In the genomic region with DNA sequence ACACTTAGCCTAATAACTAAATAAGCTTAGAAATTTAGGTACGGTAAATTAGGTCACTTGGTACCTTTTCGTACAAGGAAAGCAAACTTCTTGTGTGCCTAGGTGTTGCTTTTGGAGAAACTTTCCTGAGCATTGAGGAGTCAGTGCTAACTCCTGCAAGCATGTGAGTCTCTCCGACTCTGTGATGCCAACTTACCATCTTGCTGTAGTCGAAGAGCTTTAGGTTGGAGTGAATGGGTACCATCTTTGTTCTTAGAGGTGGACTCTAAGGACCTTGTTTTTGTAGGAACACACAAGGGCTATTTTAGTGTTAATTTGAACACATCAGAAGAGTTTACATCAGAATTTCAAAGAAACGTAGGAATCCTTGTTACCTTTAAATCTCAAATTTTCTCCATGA, we compare ENCODE assay signal across 10 cellular contexts.
DNase-seq lines count a peak whose midpoint lies in the region; ATAC-seq and TF ChIP-seq lines count a peak whose summit lies in the region.
"Had no signal": no experiment of that assay in that cellular context is flagged by ENCODE, and none has a peak within 500 bp of the region (broad histone marks: within the 10 kb centered on the region; RNA-seq: fewer than 3 reads in every experiment).

No MANE protein-coding gene starts in this region.

- no peak overlapping the region for H3K4me2 ChIP-seq in PC-9

- no peaks in the 10 kb centered on the region for H3K9me2 ChIP-seq in PC-9 (ENCODE audit: insufficient read depth)

- DNase-seq in LNCaP clone FGC (ENCODE audit: low read depth) (no peak), astrocyte of the hippocampus (ENCODE audit: low read depth, low spot score) (peak; percentile 22), PC-9 (no peak), DMS79 treated with DMSO at 0.1 percent for 48 hours (lab: John Stamatoyannopoulos, UW) (no peak), NCI-H69 (lab: John Stamatoyannopoulos, UW) (no peak)
- DNase-seq: activated T-cell treated with anti-CD3 and anti-CD28 coated beads, Interleukin-2, amount 50 U/mL, for 24 hours; cerebellar nuclear complex had no signal

- H3K9me3 ChIP-seq in subcutaneous abdominal adipose tissue (ENCODE audit: control insufficient read depth in 5 of 5, low read length in 5 of 5) (no peaks in the 10 kb centered on the region), PC-9 (ENCODE audit: insufficient read depth, low read depth) (no peaks in the 10 kb centered on the region)

- TF ChIP-seq CTCF in LNCaP clone FGC (IDR thresholded peaks at IDR 0.05; ENCODE audit: control insufficient read depth, extremely low read depth, insufficient read depth) (no peak), PC-9 (conservative IDR thresholded peaks at IDR 0.05) (no peak)

- no peaks in the 10 kb centered on the region for H4K20me1 ChIP-seq in PC-9 (ENCODE audit: insufficient read depth)

- H2AFZ ChIP-seq in PC-9: no peak overlapping the region

- no peaks in the 10 kb centered on the region for H3K27me3 ChIP-seq in layer of hippocampus (ENCODE audit: control insufficient read depth, insufficient read depth, low read length)
- H3K27me3 ChIP-seq in subcutaneous abdominal adipose tissue (ENCODE audit: control insufficient read depth in 5 of 5, insufficient read depth in 4 of 5, low read length in 5 of 5): no peaks in the 10 kb centered on the region
- H3K27me3 ChIP-seq in PC-9 (ENCODE audit: insufficient read depth, low read depth): no peaks in the 10 kb centered on the region

- peak overlapping the region in 2 of 5 donors; percentile 38 to 86 for H3K9ac ChIP-seq in subcutaneous abdominal adipose tissue (ENCODE audit: low read length in 5 of 5)

- peak overlapping the region; percentile 69 for H3K27ac ChIP-seq in layer of hippocampus (ENCODE audit: low read depth, low read length)
- peak overlapping the region; percentile 79 for H3K27ac ChIP-seq in subcutaneous abdominal adipose tissue (ENCODE audit: low read depth, low read length)
- H3K27ac ChIP-seq in PC-9: no peak overlapping the region

- ATAC-seq in GM21367 (IDR thresholded peaks at IDR 0.05; ENCODE audit: unreplicated experiment): no peak

- intact Hi-C loops in PC-9 (cut with micrococcal nuclease; ENCODE audit: unreplicated experiment): no loop called here

- BruUV-seq in PC-9 (replicated peaks; lab: Mats Ljungman, UMichigan): no TSS peak

- H3K36me3 ChIP-seq in subcutaneous abdominal adipose tissue (ENCODE audit: control insufficient read depth in 5 of 5, insufficient read depth in 5 of 5, low read length in 5 of 5): no peaks in the 10 kb centered on the region
- no peaks in the 10 kb centered on the region for H3K36me3 ChIP-seq in PC-9 (ENCODE audit: low read depth)

- no peaks in the 10 kb centered on the region for H3K79me2 ChIP-seq in PC-9 (ENCODE audit: low read depth)

- CTCF ChIA-PET in PC-9 (lab: Charles Lee): interaction anchor here (0.6 kb wide), 1 partner anchor 145 kb away, joined by 12 read pairs; no protein-coding TSS in a partner anchor

- H3K4me3 ChIP-seq in LNCaP clone FGC (ENCODE audit: low read depth, low read length) (peak overlapping the region; percentile 48), subcutaneous abdominal adipose tissue (ENCODE audit: low read depth in 1 of 5, low read length in 5 of 5) (peak overlapping the region in 4 of 5 donors; percentile 17 to 80 (median 72)), PC-9 (no peak overlapping the region)

- no peaks in the 10 kb centered on the region for H3F3A ChIP-seq in PC-9 (ENCODE audit: insufficient read depth, low read depth)

- H3K4me1 ChIP-seq in subcutaneous abdominal adipose tissue (ENCODE audit: control insufficient read depth in 5 of 5, insufficient read depth in 5 of 5, low read length in 5 of 5) (peaks cover 0 to 26% (median 9%) of the 10 kb centered on the region in 5 donors), PC-9 (replicated peaks; ENCODE audit: insufficient read depth) (peaks cover 7% of the 10 kb centered on the region; the same call in 1 of the 2 replicates)

- POLR2A ChIA-PET in PC-9 (lab: Charles Lee; ENCODE audit: unreplicated experiment): interaction anchor here (0.6 kb wide), 1 partner anchor 87 kb away, joined by 3 read pairs; no protein-coding TSS in a partner anchor
